Comparison of ENCODE assay signal across 16 cellular contexts in genomic region chr6:63537959-63538300, GRCh38.
"Had no signal": no experiment of that assay in that cellular context is flagged by ENCODE, and none has a peak within 500 bp of the region (broad histone marks: within the 10 kb centered on the region; RNA-seq: fewer than 3 reads in every experiment).

No MANE protein-coding gene starts in this region.

- ATAC-seq: body of pancreas; effector memory CD8-positive, alpha-beta T cell had no signal

- H3K27me3 ChIP-seq: body of pancreas, spleen had no signal

- H3K9me3 Mint-ChIP-seq: activated B cell treated with CpG ODN at 0.5 μM for 24 hours; activated CD4-positive, alpha-beta memory T cell treated with anti-CD3 and anti-CD28 coated beads for 36 hours; effector memory CD8-positive, alpha-beta T cell; nephron had no signal

- H3K9ac ChIP-seq: parathyroid adenoma had no signal

- H3K4me1 ChIP-seq: parathyroid adenoma, spleen had no signal

- H2AFZ ChIP-seq: parathyroid adenoma had no signal

- H3K36me3 Mint-ChIP-seq: activated CD4-positive, alpha-beta memory T cell treated with anti-CD3 and anti-CD28 coated beads for 36 hours had no signal

- DNase-seq: activated B cell treated with CpG ODN at 0.5 μM for 24 hours; activated CD4-positive, alpha-beta memory T cell treated with anti-CD3 and anti-CD28 coated beads for 36 hours; activated CD4-positive, alpha-beta T cell treated with anti-CD3 and anti-CD28 coated beads for 4 hours; activated naive CD8-positive, alpha-beta T cell treated with anti-CD3 and anti-CD28 coated beads, Interleukin-2, amount 10 ng/mL, durations not matched to agents 7 days and 5 days; body of pancreas; caudate nucleus; effector memory CD8-positive, alpha-beta T cell; left colon; midbrain; spleen; stimulated activated naive CD4-positive, alpha-beta T cell had no signal

- H3K79me2 ChIP-seq: parathyroid adenoma had no signal

- H3K4me3 ChIP-seq: body of pancreas, lung, spleen had no signal

- H3K36me3 ChIP-seq: spleen had no signal

- H3K4me3 Mint-ChIP-seq: activated B cell treated with CpG ODN at 0.5 μM for 24 hours; activated CD4-positive, alpha-beta memory T cell treated with anti-CD3 and anti-CD28 coated beads for 36 hours; activated naive CD8-positive, alpha-beta T cell treated with anti-CD3 and anti-CD28 coated beads, Interleukin-2, amount 10 ng/mL, durations not matched to agents 7 days and 5 days; effector memory CD8-positive, alpha-beta T cell; nephron; T-helper 2 cell treated with Interferon-gamma antibody and Interleukin-4, amounts not matched to agents 5 μg/mL and 100 μg/mL, for 36 hours had no signal

- H3K9me3 ChIP-seq: body of pancreas, spleen had no signal

- H3K27ac Mint-ChIP-seq: activated B cell treated with CpG ODN at 0.5 μM for 24 hours; activated CD4-positive, alpha-beta memory T cell treated with anti-CD3 and anti-CD28 coated beads for 36 hours; activated naive CD8-positive, alpha-beta T cell treated with anti-CD3 and anti-CD28 coated beads, Interleukin-2, amount 10 ng/mL, durations not matched to agents 7 days and 5 days; effector memory CD8-positive, alpha-beta T cell; T-helper 2 cell treated with Interferon-gamma antibody and Interleukin-4, amounts not matched to agents 5 μg/mL and 100 μg/mL, for 36 hours had no signal

- H3K27ac ChIP-seq: body of pancreas, parathyroid adenoma, spleen had no signal

- FAIRE-seq: TTC549 had no signal

- H3K4me1 Mint-ChIP-seq: nephron had no signal
